ENCODE assay signal across 9 cellular contexts in genomic region chr17:64281962-64282752, GRCh38. TPM values are rescaled to one million over a fixed set of nuclear protein-coding genes. Genes with fewer than 3 reads are reported as not detected.
A peak's percentile ranks its signal among the peaks of the same experiment; 100 is the strongest.
DNase-seq lines count a peak whose midpoint lies in the region; ATAC-seq and TF ChIP-seq lines count a peak whose summit lies in the region.
"Had no signal": no experiment of that assay in that cellular context is flagged by ENCODE, and none has a peak within 500 bp of the region (broad histone marks: within the 10 kb centered on the region; RNA-seq: fewer than 3 reads in every experiment).

No MANE protein-coding gene starts in this region.

- H2BK5ac ChIP-seq in H9 (ENCODE audit: insufficient read length, low read length): no peak overlapping the region
- no peak overlapping the region for H2BK5ac ChIP-seq in mesendoderm (ENCODE audit: low read length)

- H3K9me3 ChIP-seq in H9 (ENCODE audit: control insufficient read depth, low read depth, low read length) (no peaks in the 10 kb centered on the region), endodermal cell (ENCODE audit: control insufficient read depth, low read length) (no peaks in the 10 kb centered on the region)

- no peak overlapping the region for H2BK12ac ChIP-seq in H9 (ENCODE audit: insufficient read length, low read depth, low read length)

- H3K79me1 ChIP-seq in H9 (ENCODE audit: insufficient read depth, low read depth, low read length, poor library complexity, severe bottlenecking) (no peaks in the 10 kb centered on the region), mesendoderm (ENCODE audit: low read length) (no peaks in the 10 kb centered on the region)

- H3K36me3 ChIP-seq in endodermal cell (ENCODE audit: control insufficient read depth, insufficient read depth, low read length) (no peaks in the 10 kb centered on the region), mesendoderm (ENCODE audit: control insufficient read depth, insufficient read depth, low read length) (no peaks in the 10 kb centered on the region)

- H2BK120ac ChIP-seq in H9 (ENCODE audit: low read depth, low read length, poor library complexity, severe bottlenecking): no peak overlapping the region
- H2BK120ac ChIP-seq in mesendoderm (ENCODE audit: low read depth, low read length): no peak overlapping the region

- H3K27me3 Mint-ChIP-seq in H9 (ENCODE audit: low read depth) (no peaks in the 10 kb centered on the region), endodermal cell (ENCODE audit: insufficient read depth) (peaks cover 1% of the 10 kb centered on the region)
- H3K27me3 Mint-ChIP-seq: natural killer cell treated with Interleukin-12 subunit alpha and Interleukin-12 subunit beta and Interleukin-15 and Interleukin-18, amount 100 ng/mL, for 72 hours had no signal

- H3K4me1 Mint-ChIP-seq in H9 (peaks cover 0 to 11% of the 10 kb centered on the region in 2 experiments; a peak in 2 of 4 replicates), endodermal cell (no peaks in the 10 kb centered on the region)

- no peak overlapping the region for H3K56ac ChIP-seq in H9 (ENCODE audit: insufficient read length, low read depth, low read length)
- H3K56ac ChIP-seq in mesendoderm (ENCODE audit: low read length): no peak overlapping the region

- no peak overlapping the region for H3T11ph ChIP-seq in H9 (ENCODE audit: low read length)

- H3K79me2 ChIP-seq in H9 (ENCODE audit: insufficient read depth, low read length) (no peaks in the 10 kb centered on the region), mesendoderm (ENCODE audit: control insufficient read depth, insufficient read depth, low read length) (no peaks in the 10 kb centered on the region)

- H2BK15ac ChIP-seq in H9 (ENCODE audit: low read depth, low read length) (no peak overlapping the region), mesendoderm (replicated peaks; ENCODE audit: low read depth) (no peak overlapping the region)

- no peak overlapping the region for H2AK5ac ChIP-seq in H9 (ENCODE audit: insufficient read length, low read length)
- H2AK5ac ChIP-seq in mesendoderm (ENCODE audit: low read length): no peak overlapping the region

- H3K9ac ChIP-seq in H9 (ENCODE audit: extremely low read depth, insufficient read length, low read length) (no peak overlapping the region), endodermal cell (ENCODE audit: extremely low read depth, low read length, poor library complexity, severe bottlenecking) (no peak overlapping the region), mesendoderm (ENCODE audit: low read length) (no peak overlapping the region)

- H3K27ac ChIP-seq in H9 (ENCODE audit: insufficient read length, low read depth, low read length) (no peak overlapping the region), endodermal cell (ENCODE audit: low read depth, low read length) (no peak overlapping the region), mesendoderm (ENCODE audit: low read depth, low read length) (no peak overlapping the region)

- H3K4me1 ChIP-seq in H9 (ENCODE audit: insufficient read depth, low read length): no peaks in the 10 kb centered on the region
- H3K4me1 ChIP-seq in endodermal cell (ENCODE audit: control insufficient read depth, insufficient read depth, low read length): no peaks in the 10 kb centered on the region
- no peaks in the 10 kb centered on the region for H3K4me1 ChIP-seq in mesendoderm (ENCODE audit: control insufficient read depth, low read depth, low read length)

- H3K36me3 Mint-ChIP-seq in H9 (ENCODE audit: insufficient read depth in 1 of 3, low read depth in 3 of 3) (no peaks in the 10 kb centered on the region), endodermal cell (ENCODE audit: low read depth) (no peaks in the 10 kb centered on the region)
- H3K36me3 Mint-ChIP-seq: natural killer cell treated with Interleukin-12 subunit alpha and Interleukin-12 subunit beta and Interleukin-15 and Interleukin-18, amount 100 ng/mL, for 72 hours had no signal

- no peak overlapping the region for H3K27ac Mint-ChIP-seq in H9
- H3K27ac Mint-ChIP-seq in endodermal cell: no peak overlapping the region
- H3K27ac Mint-ChIP-seq: natural killer cell treated with Interleukin-12 subunit alpha and Interleukin-12 subunit beta and Interleukin-15 and Interleukin-18, amount 100 ng/mL, for 72 hours had no signal

- H3K23ac ChIP-seq in H9 (ENCODE audit: insufficient read length, low read depth, low read length) (no peak overlapping the region), mesendoderm (ENCODE audit: low read length) (no peak overlapping the region)

- no peaks in the 10 kb centered on the region for H4K20me1 ChIP-seq in H9 (ENCODE audit: control insufficient read depth, insufficient read depth, insufficient read length)

- no peak for ATAC-seq in HG03135 (IDR thresholded peaks at IDR 0.05; ENCODE audit: unreplicated experiment)

- no peak overlapping the region for H4K5ac ChIP-seq in H9 (ENCODE audit: insufficient read length, low read depth, low read length)
- no peak overlapping the region for H4K5ac ChIP-seq in mesendoderm (ENCODE audit: low read length)

- H4K91ac ChIP-seq in H9 (ENCODE audit: insufficient read length, low read depth, low read length): no peak overlapping the region

- H3K23me2 ChIP-seq in H9 (ENCODE audit: insufficient read length, low read depth, low read length, poor library complexity, severe bottlenecking): no peaks in the 10 kb centered on the region

- H3K4me2 ChIP-seq in H9 (ENCODE audit: insufficient read depth, insufficient read length, low read length) (no peak overlapping the region), mesendoderm (ENCODE audit: low read length) (no peak overlapping the region)

- H3K4me3 ChIP-seq in AG10803 (ENCODE audit: low read length) (no peak overlapping the region), endodermal cell (ENCODE audit: low read length) (no peak overlapping the region), mesendoderm (ENCODE audit: low read length) (no peak overlapping the region)

- WGBS in H9 (ENCODE audit: extremely low coverage, insufficient read length, low lambda C conversion rate): no CpG with 5 or more reads among the region's 19 CpGs
- WGBS in endodermal cell (ENCODE audit: insufficient coverage in 1 of 2, insufficient read length in 1 of 2), 2 experiments: 64 to 79% methylated on average over 13 to 19 of the region's 19 CpGs
- no CpG with 5 or more reads among the region's 19 CpGs for whole genome bisulfite sequencing in mesendoderm (ENCODE audit: extremely low coverage, insufficient coverage, low lambda C conversion rate)

- H2AFZ ChIP-seq in H9 (ENCODE audit: low read length): no peak overlapping the region

- H3K27me3 ChIP-seq in H9 (ENCODE audit: insufficient read depth, low read length): no peaks in the 10 kb centered on the region
- H3K27me3 ChIP-seq in endodermal cell (ENCODE audit: control insufficient read depth, insufficient read depth, low read length, poor library complexity, severe bottlenecking): no peaks in the 10 kb centered on the region
- no peaks in the 10 kb centered on the region for H3K27me3 ChIP-seq in mesendoderm (ENCODE audit: insufficient read depth, low read length, poor library complexity)

- H3K4ac ChIP-seq in H9 (ENCODE audit: low read depth, low read length) (no peak overlapping the region), mesendoderm (ENCODE audit: low read depth, low read length) (no peak overlapping the region)

- no peak overlapping the region for H3K14ac ChIP-seq in H9 (ENCODE audit: insufficient read depth, low read length)

- H3K18ac ChIP-seq in H9 (ENCODE audit: insufficient read length, low read depth, low read length) (no peak overlapping the region), mesendoderm (ENCODE audit: low read length) (no peak overlapping the region)

- peak; percentile 79 for DNase-seq in AG10803 (ENCODE audit: low read depth)
- peak; percentile 59 for DNase-seq in H9
- peak; percentile 19 for DNase-seq in NCI-H526 treated with DMSO at 0.1 percent for 48 hours (lab: John Stamatoyannopoulos, UW)
- DNase-seq in activated CD4-positive, alpha-beta T cell treated with anti-CD3 and anti-CD28 coated beads for 4 hours: peak; percentile 46 to 51
- DNase-seq in endodermal cell: peak; percentile 85
- peak; percentile 74 for DNase-seq in mesendoderm
- DNase-seq in stimulated activated naive CD4-positive, alpha-beta T cell treated with Interleukin-2 at 50 U/mL for 16 hours (lab: John Stamatoyannopoulos, UW): peak; percentile 24

- TF ChIP-seq CTCF in AG10803 (conservative IDR thresholded peaks at IDR 0.05; ENCODE audit: low read length): peak; percentile 90
- TF ChIP-seq CTCF in H9 (conservative IDR thresholded peaks at IDR 0.05): peak; percentile 85
- TF ChIP-seq CTCF in endodermal cell (conservative IDR thresholded peaks at IDR 0.05): peak; percentile 88

- H4K8ac ChIP-seq in H9 (replicated peaks; ENCODE audit: insufficient read length, low read depth, low read length) (no peak overlapping the region), mesendoderm (ENCODE audit: low read depth, low read length) (no peak overlapping the region)

- H2BK20ac ChIP-seq in H9 (ENCODE audit: low read depth, low read length, poor library complexity, severe bottlenecking): no peak overlapping the region

- H3K4me3 Mint-ChIP-seq in H9: no peak overlapping the region
- H3K4me3 Mint-ChIP-seq in endodermal cell: no peak overlapping the region
- H3K4me3 Mint-ChIP-seq: natural killer cell treated with Interleukin-12 subunit alpha and Interleukin-12 subunit beta and Interleukin-15 and Interleukin-18, amount 100 ng/mL, for 72 hours had no signal

- H3K9me3 Mint-ChIP-seq in H9 (no peaks in the 10 kb centered on the region), endodermal cell (no peaks in the 10 kb centered on the region)
- H3K9me3 Mint-ChIP-seq: natural killer cell treated with Interleukin-12 subunit alpha and Interleukin-12 subunit beta and Interleukin-15 and Interleukin-18, amount 100 ng/mL, for 72 hours had no signal

RNA-seq across cellular contexts. Expression of gene TEX2, which starts 19.1 kb away (rescaled TPM):
- total RNA-seq in H9 (2021) (12.2 and 12.4 TPM in 2 replicates), endodermal cell (10 to 100 TPM; 11.6 to 13.1 TPM)
- polyA plus RNA-seq in endodermal cell (2013, experiment 1 of 2): 11.5 TPM
- 9.5 TPM for polyA plus RNA-seq in endodermal cell (2013, experiment 2 of 2)
- 8.1 TPM for polyA plus RNA-seq in mesendoderm (2013, experiment 1 of 2)
- 8.0 TPM for polyA plus RNA-seq in mesendoderm (2013, experiment 2 of 2)

Comparison
In these comparisons a context has a peak if more than half of its experiments do, and no peak if none do; other contexts are left out.
1. DNase-seq: peak in every context shown above with its lines; median percentile 85 in endodermal cell; 79 in AG10803; 74 in mesendoderm; 59 in H9; 48 in activated CD4-positive, alpha-beta T cell treated with anti-CD3 and anti-CD28 coated beads for 4 hours; 24 in stimulated activated naive CD4-positive, alpha-beta T cell treated with Interleukin-2 at 50 U/mL for 16 hours; 19 in NCI-H526 treated with DMSO at 0.1 percent for 48 hours.